12 cellular contexts compared by ENCODE assay signal in the genomic region with DNA sequence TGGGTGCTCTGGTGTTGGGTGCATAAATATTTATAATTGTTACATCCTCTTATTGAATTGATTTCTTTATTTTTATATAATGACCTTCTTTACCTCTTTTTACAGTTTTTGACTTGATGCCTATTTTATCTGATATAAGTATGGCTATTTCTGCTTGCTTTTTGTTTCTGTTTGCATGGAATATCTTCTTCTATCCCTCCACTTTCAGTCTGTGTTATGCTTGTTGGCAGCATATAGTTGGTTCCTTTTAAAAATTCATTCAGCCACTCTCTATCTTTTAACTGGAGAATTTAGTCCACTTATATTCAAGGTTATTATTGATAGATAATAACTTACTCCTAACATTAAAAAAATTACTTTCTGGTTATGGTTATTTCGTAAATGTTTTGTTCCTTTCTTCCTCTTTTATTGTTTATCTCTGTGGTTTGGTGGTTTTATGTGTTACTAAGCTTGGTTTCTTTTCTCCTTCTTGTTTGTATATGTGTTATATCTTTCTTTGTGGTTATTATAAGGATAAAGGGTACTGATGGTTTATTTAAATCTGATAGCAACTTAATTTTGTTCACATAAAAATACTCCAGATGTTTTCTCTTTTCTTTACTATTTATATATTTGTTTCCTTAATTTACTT.
DNase-seq lines count a peak whose midpoint lies in the region; ATAC-seq and FAIRE-seq lines count a peak whose summit lies in the region.
"Had no signal": no experiment of that assay in that cellular context is flagged by ENCODE, and none has a peak within 500 bp of the region (broad histone marks: within the 10 kb centered on the region; RNA-seq: fewer than 3 reads in every experiment).

No MANE protein-coding gene starts in this region.

- H3K4me3 Mint-ChIP-seq in natural killer cell treated with Interleukin-12 subunit alpha and Interleukin-12 subunit beta and Interleukin-15 and Interleukin-18, amount 100 ng/mL, for 72 hours = peak overlapping the region; percentile 42
- H3K4me3 Mint-ChIP-seq in activated T-helper 1 cell treated with anti-CD3 and anti-CD28 coated beads, Interleukin-12 subunit alpha, Interleukin-12 subunit beta, Interleukin-2, Interleukin-4 antibody, amounts not matched to agents 30 ng/mL and 10 ng/mL and 1 ng/mL, durations not matched to agents 14 hours and 24 hours and 36 hours = no peak overlapping the region

- H3K27me3 Mint-ChIP-seq in natural killer cell treated with Interleukin-12 subunit alpha and Interleukin-12 subunit beta and Interleukin-15 and Interleukin-18, amount 100 ng/mL, for 72 hours = no peaks in the 10 kb centered on the region
- peaks cover 3% of the 10 kb centered on the region for H3K27me3 Mint-ChIP-seq in activated T-helper 1 cell treated with anti-CD3 and anti-CD28 coated beads, Interleukin-12 subunit alpha, Interleukin-12 subunit beta, Interleukin-2, Interleukin-4 antibody, amounts not matched to agents 30 ng/mL and 10 ng/mL and 1 ng/mL, durations not matched to agents 14 hours and 24 hours and 36 hours (ENCODE audit: insufficient read depth)

- intact Hi-C loops in activated T-helper 1 cell treated with anti-CD3 and anti-CD28 coated beads, Interleukin-12 subunit alpha, Interleukin-12 subunit beta, Interleukin-2, Interleukin-4 antibody, amounts not matched to agents 30 ng/mL and 10 ng/mL and 1 ng/mL, durations not matched to agents 14 hours and 24 hours and 36 hours (cut with micrococcal nuclease) = no loop called here

- H3K9me3 Mint-ChIP-seq in natural killer cell treated with Interleukin-12 subunit alpha and Interleukin-12 subunit beta and Interleukin-15 and Interleukin-18, amount 100 ng/mL, for 72 hours = no peaks in the 10 kb centered on the region
- no peaks in the 10 kb centered on the region for H3K9me3 Mint-ChIP-seq in activated T-helper 1 cell treated with anti-CD3 and anti-CD28 coated beads, Interleukin-12 subunit alpha, Interleukin-12 subunit beta, Interleukin-2, Interleukin-4 antibody, amounts not matched to agents 30 ng/mL and 10 ng/mL and 1 ng/mL, durations not matched to agents 14 hours and 24 hours and 36 hours
- H3K9me3 Mint-ChIP-seq in activated naive CD4-positive, alpha-beta T cell treated with anti-CD3 and anti-CD28 coated beads, Interleukin-2, amount 50 U/mL, for 72 hours = peaks cover 0 to 14% of the 10 kb centered on the region in 2 donors

- peak overlapping the region in 1 of 2 donors; percentile 14 for H3K27ac Mint-ChIP-seq in natural killer cell treated with Interleukin-12 subunit alpha and Interleukin-12 subunit beta and Interleukin-15 and Interleukin-18, amount 100 ng/mL, for 72 hours
- no peak overlapping the region for H3K27ac Mint-ChIP-seq in activated T-helper 1 cell treated with anti-CD3 and anti-CD28 coated beads, Interleukin-12 subunit alpha, Interleukin-12 subunit beta, Interleukin-2, Interleukin-4 antibody, amounts not matched to agents 30 ng/mL and 10 ng/mL and 1 ng/mL, durations not matched to agents 14 hours and 24 hours and 36 hours
- H3K27ac Mint-ChIP-seq in activated naive CD4-positive, alpha-beta T cell treated with anti-CD3 and anti-CD28 coated beads, Interleukin-2, amount 50 U/mL, for 72 hours = no peak overlapping the region

- peaks cover 5% of the 10 kb centered on the region for H3K36me3 Mint-ChIP-seq in natural killer cell treated with Interleukin-12 subunit alpha and Interleukin-12 subunit beta and Interleukin-15 and Interleukin-18, amount 100 ng/mL, for 72 hours
- no peaks in the 10 kb centered on the region for H3K36me3 Mint-ChIP-seq in activated T-helper 1 cell treated with anti-CD3 and anti-CD28 coated beads, Interleukin-12 subunit alpha, Interleukin-12 subunit beta, Interleukin-2, Interleukin-4 antibody, amounts not matched to agents 30 ng/mL and 10 ng/mL and 1 ng/mL, durations not matched to agents 14 hours and 24 hours and 36 hours (ENCODE audit: low read depth)
- peaks cover 0 to 7% of the 10 kb centered on the region in 2 donors for H3K36me3 Mint-ChIP-seq in activated naive CD4-positive, alpha-beta T cell treated with anti-CD3 and anti-CD28 coated beads, Interleukin-2, amount 50 U/mL, for 72 hours

- ATAC-seq in HG02763 (IDR thresholded peaks at IDR 0.05; ENCODE audit: unreplicated experiment) (peak; percentile 47), HG03558 (IDR thresholded peaks at IDR 0.05; ENCODE audit: extremely low read depth, unreplicated experiment) (peak; percentile 62)
- ATAC-seq in natural killer cell treated with Interleukin-12 subunit alpha and Interleukin-12 subunit beta and Interleukin-15 and Interleukin-18, amount 100 ng/mL, for 72 hours = no peak
- ATAC-seq in activated naive CD4-positive, alpha-beta T cell treated with anti-CD3 and anti-CD28 coated beads, Interleukin-2, amount 50 U/mL, for 72 hours = no peak

- FAIRE-seq in GM19239 (lab: Jason Lieb, UNC) = peak; percentile 85
- FAIRE-seq: H54 had no signal

- H3K4me1 Mint-ChIP-seq in natural killer cell treated with Interleukin-12 subunit alpha and Interleukin-12 subunit beta and Interleukin-15 and Interleukin-18, amount 100 ng/mL, for 72 hours (ENCODE audit: low read depth in 2 of 2) = peaks cover 27 to 28% of the 10 kb centered on the region in 2 donors
- H3K4me1 Mint-ChIP-seq in activated T-helper 1 cell treated with anti-CD3 and anti-CD28 coated beads, Interleukin-12 subunit alpha, Interleukin-12 subunit beta, Interleukin-2, Interleukin-4 antibody, amounts not matched to agents 30 ng/mL and 10 ng/mL and 1 ng/mL, durations not matched to agents 14 hours and 24 hours and 36 hours (ENCODE audit: low read depth) = peaks cover 11% of the 10 kb centered on the region

- DNase-seq in GM19239 (ENCODE audit: insufficient read length, low spot score) = no peak
- no peak for DNase-seq in natural killer cell treated with Interleukin-12 subunit alpha and Interleukin-12 subunit beta and Interleukin-15 and Interleukin-18, amount 100 ng/mL, for 72 hours (ENCODE audit: low spot score)
- DNase-seq in activated T-helper 1 cell treated with anti-CD3 and anti-CD28 coated beads, Interleukin-12 subunit alpha, Interleukin-12 subunit beta, Interleukin-2, Interleukin-4 antibody, amounts not matched to agents 30 ng/mL and 10 ng/mL and 1 ng/mL, durations not matched to agents 14 hours and 24 hours and 36 hours (ENCODE audit: low spot score) = no peak
- DNase-seq in NCI-H1436 (lab: John Stamatoyannopoulos, UW) = no peak
- DNase-seq in NCI-H446 treated with DMSO at 0.1 percent for 48 hours (lab: John Stamatoyannopoulos, UW) = no peak
- DNase-seq in activated naive CD4-positive, alpha-beta T cell treated with anti-CD3 and anti-CD28 coated beads, Interleukin-2, amount 50 U/mL, for 72 hours (ENCODE audit: low spot score in 2 of 2) = no peak
- DNase-seq: NCI-H82, sigmoid colon, T1000 had no signal

Comparison
In these comparisons a context has a peak if more than half of its experiments do, and no peak if none do; other contexts are left out.
1. ATAC-seq: peak in HG02763 (single experiment) and HG03558 (single experiment); none in natural killer cell treated with Interleukin-12 subunit alpha and Interleukin-12 subunit beta and Interleukin-15 and Interleukin-18, amount 100 ng/mL, for 72 hours (0 of 2) and activated naive CD4-positive, alpha-beta T cell treated with anti-CD3 and anti-CD28 coated beads, Interleukin-2, amount 50 U/mL, for 72 hours (0 of 2).